Comparison of ENCODE assay signal across 21 cellular contexts in genomic region chr12:25264015-25264582, GRCh38.
"Had no signal": no experiment of that assay in that cellular context is flagged by ENCODE, and none has a peak within 500 bp of the region (broad histone marks: within the 10 kb centered on the region; RNA-seq: fewer than 3 reads in every experiment).

No MANE protein-coding gene starts in this region.

- H3K27me3 ChIP-seq: body of pancreas, heart right ventricle, spleen had no signal

- H3K27ac Mint-ChIP-seq: activated CD4-positive, alpha-beta memory T cell treated with anti-CD3 and anti-CD28 coated beads for 36 hours; activated naive CD4-positive, alpha-beta T cell treated with anti-CD3 and anti-CD28 coated beads, Interleukin-2, amount 50 U/mL, for 72 hours; nephron had no signal

- H3K4me3 Mint-ChIP-seq: activated CD4-positive, alpha-beta memory T cell treated with anti-CD3 and anti-CD28 coated beads for 36 hours; activated T-cell treated with anti-CD3 and anti-CD28 coated beads, Interleukin-2, amount 50 U/mL, for 4 hours; nephron had no signal

- H3K9me3 ChIP-seq: body of pancreas, heart right ventricle, spleen had no signal

- H3K9me3 Mint-ChIP-seq: activated CD4-positive, alpha-beta memory T cell treated with anti-CD3 and anti-CD28 coated beads for 36 hours; activated T-cell treated with anti-CD3 and anti-CD28 coated beads, Interleukin-2, amount 50 U/mL, for 4 hours; nephron had no signal

- ATAC-seq: activated naive CD4-positive, alpha-beta T cell treated with anti-CD3 and anti-CD28 coated beads, Interleukin-2, amount 50 U/mL, for 72 hours; activated T-cell treated with anti-CD3 and anti-CD28 coated beads, Interleukin-2, amount 50 U/mL, for 4 hours; body of pancreas; heart right ventricle; left ventricle myocardium superior; sciatic nerve had no signal

- H3K27ac ChIP-seq: body of pancreas, coronary artery, heart right ventricle, spleen had no signal

- H3K36me3 ChIP-seq: heart right ventricle, spleen had no signal

- H3K4me1 ChIP-seq: body of pancreas, heart right ventricle, spleen had no signal

- H3K4me3 ChIP-seq: body of pancreas, coronary artery, heart right ventricle, spleen had no signal

- FAIRE-seq: frontal cortex, kidney had no signal

- DNase-seq: activated CD4-positive, alpha-beta memory T cell treated with anti-CD3 and anti-CD28 coated beads for 36 hours; activated CD4-positive, CD25-positive, alpha-beta regulatory T cell treated with anti-CD3 and anti-CD28 coated beads, Interleukin-2, amount 50 U/mL, for 72 hours; activated effector memory CD4-positive, alpha-beta T cell treated with anti-CD3 and anti-CD28 coated beads, Interleukin-2, amount 50 U/mL, for 16 hours; activated T-cell treated with anti-CD3 and anti-CD28 coated beads, Interleukin-2, amount 50 U/mL, for 4 hours; amniotic stem cell; body of pancreas; central memory CD4-positive, alpha-beta T cell; effector CD8-positive, alpha-beta T cell; heart right ventricle; kidney; left ventricle myocardium superior; mesenchymal stem cell; spleen; stimulated activated CD4-positive, alpha-beta T cell treated with anti-CD3 and anti-CD28 coated beads, Interleukin-1b, Interleukin-23, amount 100 ng/mL, for 48 hours; stimulated activated naive CD4-positive, alpha-beta T cell treated with Interleukin-2 at 50 U/mL for 16 hours; trophoblast cell had no signal

- H3K4me1 Mint-ChIP-seq: nephron had no signal

- H3K36me3 Mint-ChIP-seq: activated CD4-positive, alpha-beta memory T cell treated with anti-CD3 and anti-CD28 coated beads for 36 hours had no signal
